ENCODE assay signal across 17 cellular contexts in the genomic region with DNA sequence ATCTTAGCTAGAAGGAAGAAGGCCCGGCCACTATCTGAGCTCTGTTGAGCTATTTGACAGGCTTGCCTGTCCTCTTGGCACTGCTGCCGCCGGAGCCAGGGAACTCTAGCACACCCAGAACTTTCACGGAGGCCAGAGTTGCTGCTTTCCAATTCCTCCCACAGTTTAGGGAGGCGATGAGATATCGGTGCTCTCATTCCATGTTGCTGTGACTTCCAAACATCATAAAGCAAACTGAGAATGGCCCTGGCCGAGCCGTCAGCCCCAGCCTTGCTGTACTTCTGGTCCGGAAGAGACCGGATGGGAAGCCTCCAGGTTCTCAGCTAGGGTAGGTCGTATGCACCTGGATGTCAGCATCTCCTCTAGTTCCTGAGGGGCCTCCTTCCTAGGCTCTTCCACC.
DNase-seq lines count a peak whose midpoint lies in the region; ATAC-seq, FAIRE-seq and TF ChIP-seq lines count a peak whose summit lies in the region.
"Had no signal": no experiment of that assay in that cellular context is flagged by ENCODE, and none has a peak within 500 bp of the region (broad histone marks: within the 10 kb centered on the region; RNA-seq: fewer than 3 reads in every experiment).

No MANE protein-coding gene starts in this region.

- peak overlapping the region; percentile 18 to 53 for H3K27ac ChIP-seq in left lung
- H3K27ac ChIP-seq in gastrocnemius medialis = peak overlapping the region; percentile 40 to 70 (median 62)
- H3K27ac ChIP-seq in aorta (ENCODE audit: low read depth in 1 of 2, low read length in 2 of 2) = peak overlapping the region; percentile 2 to 89
- H3K27ac ChIP-seq: epithelial cell of prostate, SJCRH30 had no signal

- in situ Hi-C loops in gastrocnemius medialis (cut with MboI; ENCODE audit: low sequenced_read_pairs in 4 of 4) = no loop called here

- no peaks in the 10 kb centered on the region for H3K9me3 ChIP-seq in left lung
- no peaks in the 10 kb centered on the region for H3K9me3 ChIP-seq in gastrocnemius medialis
- H3K9me3 ChIP-seq in aorta (ENCODE audit: control insufficient read depth, low read length) = no peaks in the 10 kb centered on the region
- H3K9me3 ChIP-seq: SJCRH30 had no signal

- TF ChIP-seq POLR2A in gastrocnemius medialis (IDR thresholded peaks at IDR 0.05) (no peak), H54 (IDR thresholded peaks at IDR 0.05; ENCODE audit: low read depth, low read length) (no peak)

- 8 to 9% methylated on average over 11 of the region's 11 CpGs for WGBS in aorta, 2 donors

- peak; percentile 30 for DNase-seq in fibroblast of pulmonary artery (ENCODE audit: low read depth)
- DNase-seq in left lung = no peak
- DNase-seq in gastrocnemius medialis = peak in 1 of 2 donors; percentile 30
- peak in 1 of 2 donors; percentile 73 for DNase-seq in aorta
- no peak for DNase-seq in SHP77 treated with DMSO at 0.1 percent for 48 hours (lab: John Stamatoyannopoulos, UW)
- DNase-seq in H54 (ENCODE audit: insufficient read length, low spot score) = no peak
- no peak for DNase-seq in activated CD4-positive, alpha-beta T cell treated with anti-CD3 and anti-CD28 coated beads for 1 hour
- DNase-seq: activated CD8-positive, alpha-beta memory T cell treated with anti-CD3 and anti-CD28 coated beads, Interleukin-2, amount 50 U/mL, for 48 hours; activated effector memory CD4-positive, alpha-beta T cell treated with anti-CD3 and anti-CD28 coated beads, Interleukin-2, amount 50 U/mL, for 16 hours; activated naive CD8-positive, alpha-beta T cell treated with anti-CD3 and anti-CD28 coated beads, Interleukin-2, amount 50 U/mL, for 24 hours; CD8-positive, alpha-beta T cell; GDM1; NCI-H1436 treated with DMSO at 0.1 percent for 48 hours; SJCRH30; stimulated activated CD4-positive, alpha-beta T cell treated with anti-CD3 and anti-CD28 coated beads, Interleukin-15, amount 100 ng/mL, for 24 hours; substantia nigra had no signal

- H3K4me1 ChIP-seq in left lung (peaks cover 3 to 4% of the 10 kb centered on the region in 2 donors), gastrocnemius medialis (peaks cover 10 to 20% of the 10 kb centered on the region in 2 donors), aorta (ENCODE audit: control insufficient read depth in 1 of 2, insufficient read depth in 2 of 2, low read length in 2 of 2) (peaks cover 5 to 6% of the 10 kb centered on the region in 2 donors)
- H3K4me1 ChIP-seq: SJCRH30 had no signal

- H3K36me3 ChIP-seq in left lung (no peaks in the 10 kb centered on the region), gastrocnemius medialis (no peaks in the 10 kb centered on the region), aorta (ENCODE audit: control insufficient read depth in 1 of 2, insufficient read depth in 2 of 2, low read length in 1 of 2) (no peaks in the 10 kb centered on the region)
- H3K36me3 ChIP-seq: SJCRH30 had no signal

- no peak for FAIRE-seq in H54 (lab: Jason Lieb, UNC)

- TF ChIP-seq CTCF in fibroblast of pulmonary artery (IDR thresholded peaks at IDR 0.05; ENCODE audit: low read length, missing control alignments) (no peak), left lung (IDR thresholded peaks at IDR 0.05) (no peak), gastrocnemius medialis (IDR thresholded peaks at IDR 0.05 in 4 of 5, conservative IDR thresholded peaks at IDR 0.05 in 1 of 5) (no peak)

- intact Hi-C loops in left lung (cut with DNase I) (no loop called here), gastrocnemius medialis (cut with DNase I; ENCODE audit: low total_unique reads) (no loop called here), aorta (cut with DNase I) (loop anchor here in 1 of 2 donors (5.0 kb wide), 1 partner anchor 196 kb away; no protein-coding TSS in a partner anchor)

- no peak overlapping the region for H3K4me3 ChIP-seq in fibroblast of pulmonary artery (replicated peaks; ENCODE audit: low read depth, low read length)
- H3K4me3 ChIP-seq in left lung = no peak overlapping the region
- H3K4me3 ChIP-seq in gastrocnemius medialis = no peak overlapping the region
- H3K4me3 ChIP-seq in aorta (ENCODE audit: low read length in 2 of 2) = no peak overlapping the region
- H3K4me3 ChIP-seq: SJCRH30 had no signal

- no peaks in the 10 kb centered on the region for H3K27me3 ChIP-seq in left lung
- no peaks in the 10 kb centered on the region for H3K27me3 ChIP-seq in gastrocnemius medialis
- no peaks in the 10 kb centered on the region for H3K27me3 ChIP-seq in aorta (ENCODE audit: control insufficient read depth in 1 of 2, insufficient read depth in 2 of 2, low read length in 1 of 2)
- H3K27me3 ChIP-seq: SJCRH30 had no signal

- no peak for ATAC-seq in left lung
- ATAC-seq in gastrocnemius medialis = no peak
- ATAC-seq in aorta (ENCODE audit: low FRiP score) = peak; percentile 55
- ATAC-seq: activated naive CD8-positive, alpha-beta T cell treated with anti-CD3 and anti-CD28 coated beads, Interleukin-2, amount 50 U/mL, for 24 hours; CD8-positive, alpha-beta T cell had no signal
